23 cellular contexts compared by ENCODE assay signal in the genomic region with DNA sequence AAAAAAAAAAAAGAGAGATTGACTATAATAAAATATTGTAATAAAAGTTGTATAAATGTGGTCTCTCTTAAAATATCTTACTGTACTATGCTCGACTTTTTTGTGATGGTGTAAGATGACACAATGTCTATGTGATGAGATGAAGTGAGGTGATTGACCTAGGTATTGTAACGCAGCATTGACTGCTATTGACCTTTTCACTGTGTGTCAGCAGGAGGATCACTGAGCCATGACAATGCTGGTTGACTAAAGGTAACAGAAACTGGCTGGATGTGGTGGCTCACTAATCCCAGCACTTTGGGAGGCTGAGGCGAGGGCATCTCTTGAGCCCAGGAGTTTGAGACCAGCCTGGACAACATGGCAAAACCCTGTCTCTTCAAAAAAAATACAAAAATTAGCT.
DNase-seq lines count a peak whose midpoint lies in the region; ATAC-seq, FAIRE-seq and TF ChIP-seq lines count a peak whose summit lies in the region.
"Had no signal": no experiment of that assay in that cellular context is flagged by ENCODE, and none has a peak within 500 bp of the region (broad histone marks: within the 10 kb centered on the region; RNA-seq: fewer than 3 reads in every experiment).

No MANE protein-coding gene starts in this region.

- 86 to 93% (median 88%) methylated on average over 3 of the region's 3 CpGs for WGBS in psoas muscle, 3 donors

- TF ChIP-seq CTCF in epithelial cell of proximal tubule (conservative IDR thresholded peaks at IDR 0.05; ENCODE audit: low read depth, low read length) (no peak), psoas muscle (IDR thresholded peaks at IDR 0.05) (no peak)

- no peaks in the 10 kb centered on the region for H3K27me3 ChIP-seq in psoas muscle (ENCODE audit: insufficient read depth in 3 of 3, low read length in 2 of 3)

- no peaks in the 10 kb centered on the region for H3K36me3 ChIP-seq in psoas muscle (ENCODE audit: insufficient read depth in 1 of 2, low read depth in 1 of 2)
- H3K36me3 ChIP-seq: HAP-1 had no signal

- H3K4me3 ChIP-seq in epithelial cell of proximal tubule (ENCODE audit: low read depth, low read length) = no peak overlapping the region
- no peak overlapping the region for H3K4me3 ChIP-seq in psoas muscle
- H3K4me3 ChIP-seq: A549, HAP-1 had no signal

- no peaks in the 10 kb centered on the region for H3K9me3 ChIP-seq in psoas muscle
- H3K9me3 ChIP-seq: A549, HAP-1 had no signal

- ATAC-seq in GM21423 (IDR thresholded peaks at IDR 0.05; ENCODE audit: unreplicated experiment) (no peak), psoas muscle (no peak)
- ATAC-seq: A549 had no signal

- FAIRE-seq in RCC 7860 (lab: Jason Lieb, UNC) = peak; percentile 92
- FAIRE-seq: A549, G401.6, GM12892, HTR-8/SVneo had no signal

- H3K27ac ChIP-seq in psoas muscle = no peak overlapping the region
- H3K27ac ChIP-seq: 22Rv1, C4-2B, HL-60 had no signal

- no peaks in the 10 kb centered on the region for H3K4me1 ChIP-seq in psoas muscle
- H3K4me1 ChIP-seq: HAP-1 had no signal

- intact Hi-C loops in psoas muscle (cut with DNase I) = no loop called here

- peak; percentile 16 for DNase-seq in DMS53 (lab: John Stamatoyannopoulos, UW)
- no peak for DNase-seq in DMS53 treated with DMSO at 0.1 percent for 48 hours (lab: John Stamatoyannopoulos, UW; ENCODE audit: unreplicated experiment)
- DNase-seq in RCC 7860 (ENCODE audit: low spot score) = peak; percentile 85
- DNase-seq in epithelial cell of proximal tubule (ENCODE audit: low read depth) = peak; percentile 53
- DNase-seq in renal cortical epithelial cell (ENCODE audit: low read depth) = peak; percentile 66
- no peak for DNase-seq in Kasumi-1 (lab: John Stamatoyannopoulos, UW)
- DNase-seq in psoas muscle = no peak
- DNase-seq: AML-193; Caco-2; CD4-positive, alpha-beta T cell; DMS153; DND-41; EL; KBM-7 had no signal

Comparison
In these comparisons a context has a peak if more than half of its experiments do, and no peak if none do; other contexts are left out.
1. DNase-seq: peak in DMS53 (single experiment), RCC 7860 (single experiment), epithelial cell of proximal tubule (single experiment) and renal cortical epithelial cell (single experiment); none in DMS53 treated with DMSO at 0.1 percent for 48 hours (single experiment), Kasumi-1 (0 of 2) and psoas muscle (0 of 2).